In the genomic region with DNA sequence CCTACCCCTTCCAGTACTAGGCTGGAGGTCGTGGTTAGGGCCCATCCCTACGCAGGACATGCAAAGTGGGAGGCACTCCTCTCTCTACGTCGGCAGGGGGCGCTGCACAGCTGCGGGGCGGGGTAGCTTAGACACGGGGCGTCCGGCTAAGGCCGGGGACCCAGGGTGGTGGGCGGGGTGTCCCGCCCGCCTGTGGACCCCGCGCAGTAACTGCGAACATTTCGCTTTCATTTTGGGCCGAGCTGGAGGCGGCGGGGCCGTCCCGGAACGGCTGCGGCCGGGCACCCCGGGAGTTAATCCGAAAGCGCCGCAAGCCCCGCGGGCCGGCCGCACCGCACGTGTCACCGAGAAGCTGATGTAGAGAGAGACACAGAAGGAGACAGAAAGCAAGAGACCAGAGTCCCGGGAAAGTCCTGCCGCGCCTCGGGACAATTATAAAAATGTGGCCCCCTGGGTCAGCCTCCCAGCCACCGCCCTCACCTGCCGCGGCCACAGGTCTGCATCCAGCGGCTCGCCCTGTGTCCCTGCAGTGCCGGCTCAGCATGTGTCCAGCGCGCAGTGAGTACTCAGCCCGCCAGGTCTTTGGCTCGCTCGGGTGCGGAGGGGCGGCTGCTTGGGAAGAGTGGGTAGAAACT, we compare ENCODE assay signal across 8 cellular contexts. TPM values are rescaled to one million over a fixed set of nuclear protein-coding genes. Genes with fewer than 3 reads are reported as not detected.
DNase-seq lines count a peak whose midpoint lies in the region; ATAC-seq and TF ChIP-seq lines count a peak whose summit lies in the region.

A gene (plus strand): TSS at position 219 of the 635 bp plus-strand sequence.

- H3K4me3 ChIP-seq in lung, result peak within 1 kb of the TSS; percentile 61

- H3K36me3 ChIP-seq in lung (ENCODE audit: control insufficient read depth in 2 of 2, insufficient read depth in 2 of 2, low read length in 2 of 2), result no peaks in the 10 kb centered on the region

- TF ChIP-seq CTCF in lung (IDR thresholded peaks at IDR 0.05; ENCODE audit: control extremely low read depth, extremely low read depth), result peak; percentile 73

- no peaks in the 10 kb centered on the region for H3K9me3 ChIP-seq in lung (ENCODE audit: control insufficient read depth in 2 of 2, insufficient read depth in 1 of 2, low read length in 1 of 2)

- DNase-seq in A172 (ENCODE audit: low spot score) (peak; percentile 55), NCI-H2171 treated with DMSO at 0.1 percent for 48 hours (lab: John Stamatoyannopoulos, UW) (peak; percentile 44), dermis microvascular lymphatic vessel endothelial cell (ENCODE audit: low read depth in 2 of 2) (peak; percentile 30 to 75), lung (ENCODE audit: low spot score) (peak; percentile 82)
- peak; percentile 84 for DNase-seq in activated CD4-positive, alpha-beta T cell treated with anti-CD3 and anti-CD28 coated beads, Interleukin-2, amount 10 ng/mL, durations not matched to agents 7 days and 5 days
- DNase-seq in stimulated activated CD4-positive, alpha-beta T cell treated with anti-CD3 and anti-CD28 coated beads, TNF-alpha, amount 100 ng/mL, for 4 hours (ENCODE audit: low read depth in 3 of 3), result peak; percentile 64 to 69 (median 67)

- H3K9me3 Mint-ChIP-seq in activated CD4-positive, alpha-beta T cell treated with anti-CD3 and anti-CD28 coated beads, Interleukin-2, amount 10 ng/mL, durations not matched to agents 7 days and 5 days, result no peaks in the 10 kb centered on the region

- POLR2A ChIA-PET in activated CD4-positive, alpha-beta T cell treated with anti-CD3 and anti-CD28 coated beads, Interleukin-2, amount 10 ng/mL, durations not matched to agents 7 days and 5 days (lab: Charles Lee), result interaction anchor here (0.6 kb wide), 1 partner anchor 241 kb away, joined by 3 read pairs; no protein-coding TSS in a partner anchor

- peaks cover 12% of the 10 kb centered on the region for H3K27me3 Mint-ChIP-seq in activated CD4-positive, alpha-beta T cell treated with anti-CD3 and anti-CD28 coated beads, Interleukin-2, amount 10 ng/mL, durations not matched to agents 7 days and 5 days

- TF ChIP-seq POLR2A in GM18505 (IDR thresholded peaks at IDR 0.05; ENCODE audit: borderline replicate concordance, extremely low read depth, insufficient read depth, insufficient read length), result peak; percentile 59

- H3K36me3 Mint-ChIP-seq in activated CD4-positive, alpha-beta T cell treated with anti-CD3 and anti-CD28 coated beads, Interleukin-2, amount 10 ng/mL, durations not matched to agents 7 days and 5 days (ENCODE audit: low read depth), result no peaks in the 10 kb centered on the region

- H3K4me1 Mint-ChIP-seq in activated CD4-positive, alpha-beta T cell treated with anti-CD3 and anti-CD28 coated beads, Interleukin-2, amount 10 ng/mL, durations not matched to agents 7 days and 5 days, result peaks cover 17% of the 10 kb centered on the region

- CTCF ChIA-PET in activated CD4-positive, alpha-beta T cell treated with anti-CD3 and anti-CD28 coated beads, Interleukin-2, amount 10 ng/mL, durations not matched to agents 7 days and 5 days (lab: Charles Lee), result interaction anchor here (0.6 to 6.4 kb wide), 18 partner anchors 8 to 272 kb away, joined by 3 to 68 read pairs (median 4); no protein-coding TSS in a partner anchor

- H3K27ac ChIP-seq in lung (ENCODE audit: low read depth in 1 of 2, low read length in 1 of 2), result peak within 1 kb of the TSS in 1 of 2 donors; percentile 48

- no peak within 1 kb of the TSS for H3K27ac Mint-ChIP-seq in activated CD4-positive, alpha-beta T cell treated with anti-CD3 and anti-CD28 coated beads, Interleukin-2, amount 10 ng/mL, durations not matched to agents 7 days and 5 days

- H3K4me3 Mint-ChIP-seq in activated CD4-positive, alpha-beta T cell treated with anti-CD3 and anti-CD28 coated beads, Interleukin-2, amount 10 ng/mL, durations not matched to agents 7 days and 5 days, result peak within 1 kb of the TSS; percentile 74

- 0 to 1% methylated on average over 54 of the region's 54 CpGs for WGBS in lung, 2 donors

- H3K27me3 ChIP-seq in lung (ENCODE audit: control insufficient read depth, insufficient read depth), result no peaks in the 10 kb centered on the region

- peaks cover 0 to 8% of the 10 kb centered on the region in 2 donors for H3K4me1 ChIP-seq in lung (ENCODE audit: control insufficient read depth in 2 of 2, insufficient read depth in 2 of 2, low read length in 2 of 2)

- ATAC-seq in GM18505 (IDR thresholded peaks at IDR 0.05; ENCODE audit: unreplicated experiment), result peak; percentile 96
- ATAC-seq in HG02938 (IDR thresholded peaks at IDR 0.05; ENCODE audit: unreplicated experiment), result peak; percentile 94
- ATAC-seq in lung (ENCODE audit: insufficient read depth, low FRiP score), result peak; percentile 92

RNA-seq across cellular contexts. Expression of the gene that starts here (rescaled TPM):
- 2.0 and 9.1 TPM in 2 replicates for total RNA-seq in A172 (2014; rRNA removed; shearing (Covaris generic))
- total RNA-seq in activated CD4-positive, alpha-beta T cell treated with anti-CD3 and anti-CD28 coated beads, Interleukin-2, amount 10 ng/mL, durations not matched to agents 7 days and 5 days, result under 1 TPM in 1 of 2 experiments, not detected in 1; 0.17 TPM
- total RNA-seq in dermis microvascular lymphatic vessel endothelial cell (0.13 TPM in 1 of 2 replicates, not detected in the other), lung (1 to 10 TPM in 1 of 2 donors, under 1 TPM in 1; 0.67 to 3.3 TPM)
- polyA plus RNA-seq in lung, result 1 to 10 TPM in 1 of 2 donors, under 1 TPM in 1; 0.93 to 2.9 TPM

Comparison
In these comparisons a context has a peak if more than half of its experiments do, and no peak if none do; other contexts are left out.
1. Peak in DNase-seq in activated CD4-positive, alpha-beta T cell treated with anti-CD3 and anti-CD28 coated beads, Interleukin-2, amount 10 ng/mL, durations not matched to agents 7 days and 5 days; RNA of the gene not detected or under 1 TPM.
2. Peak in DNase-seq in dermis microvascular lymphatic vessel endothelial cell; RNA of the gene not detected or under 1 TPM.